ENCODE assay signal across 16 cellular contexts in the genomic region with DNA sequence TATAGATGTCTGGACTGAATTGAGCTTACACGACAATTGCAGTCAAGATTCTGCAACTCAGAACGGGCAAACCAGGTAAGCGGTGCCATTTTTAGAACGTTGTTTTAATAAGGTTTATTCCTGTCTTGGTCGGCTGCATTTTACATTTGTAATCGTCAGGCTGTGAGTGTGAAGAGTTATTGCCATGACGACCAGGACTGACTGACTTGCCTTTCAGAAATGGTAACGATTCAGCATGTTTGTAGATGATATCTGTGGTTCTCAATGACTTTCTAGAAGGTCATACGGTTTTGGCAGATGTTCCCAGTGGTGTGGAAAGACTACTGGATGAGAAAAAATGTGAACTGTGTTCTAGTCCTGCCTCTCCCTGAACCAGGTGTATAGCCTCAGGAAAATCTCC.
A peak's percentile ranks its signal among the peaks of the same experiment; 100 is the strongest.
DNase-seq lines count a peak whose midpoint lies in the region; ATAC-seq and TF ChIP-seq lines count a peak whose summit lies in the region.
"Had no signal": no experiment of that assay in that cellular context is flagged by ENCODE, and none has a peak within 500 bp of the region (broad histone marks: within the 10 kb centered on the region; RNA-seq: fewer than 3 reads in every experiment).

No MANE protein-coding gene starts in this region.

- no peak overlapping the region for H3K27ac Mint-ChIP-seq in activated CD4-positive, alpha-beta memory T cell treated with anti-CD3 and anti-CD28 coated beads for 36 hours

- H3K27ac ChIP-seq in IMR-90 (ENCODE audit: insufficient read depth, low read length) (no peak overlapping the region), psoas muscle (no peak overlapping the region)
- H3K27ac ChIP-seq: 22Rv1, adrenal gland, thoracic aorta had no signal

- dilution Hi-C loops in IMR-90 (cut with HindIII; ENCODE audit: low sequenced_read_pairs, unreplicated experiment) = no loop called here

- TF ChIP-seq POLR2A in IMR-90 (IDR thresholded peaks at IDR 0.05; ENCODE audit: low read depth, low read length) = no peak

- no peak overlapping the region for H4K8ac ChIP-seq in IMR-90 (ENCODE audit: low read depth in 2 of 2, low read length in 2 of 2)

- POLR2A ChIA-PET in IMR-90 (lab: Charles Lee; ENCODE audit: unreplicated experiment) = no interaction called here
- POLR2A ChIA-PET in activated CD4-positive, alpha-beta memory T cell treated with anti-CD3 and anti-CD28 coated beads for 36 hours (lab: Charles Lee) = interaction anchor here (1.5 to 3.4 kb wide), 2 partner anchors 83 to 110 kb away, joined by 3 to 32 read pairs; no protein-coding TSS in a partner anchor

- no peak overlapping the region for H3K4me3 Mint-ChIP-seq in activated CD4-positive, alpha-beta memory T cell treated with anti-CD3 and anti-CD28 coated beads for 36 hours
- H3K4me3 Mint-ChIP-seq: neural crest cell had no signal

- no peaks in the 10 kb centered on the region for H3K79me1 ChIP-seq in IMR-90 (ENCODE audit: low read depth in 1 of 2, low read length in 2 of 2)

- ATAC-seq in IMR-90 (ENCODE audit: low read depth) (no peak), GM18502 (IDR thresholded peaks at IDR 0.05; ENCODE audit: poor library complexity, unreplicated experiment) (no peak), psoas muscle (no peak)
- ATAC-seq: left lobe of liver had no signal

- H3K9me3 Mint-ChIP-seq in activated CD4-positive, alpha-beta memory T cell treated with anti-CD3 and anti-CD28 coated beads for 36 hours = no peaks in the 10 kb centered on the region
- H3K9me3 Mint-ChIP-seq: neural crest cell had no signal

- no peaks in the 10 kb centered on the region for H4K20me1 ChIP-seq in IMR-90 (ENCODE audit: insufficient read depth, low read length)

- TF ChIP-seq CTCF in IMR-90 (conservative IDR thresholded peaks at IDR 0.05; ENCODE audit: low read depth, low read length) (no peak), kidney epithelial cell (IDR thresholded peaks at IDR 0.05; ENCODE audit: insufficient read depth, low read length, poor library complexity, severe bottlenecking) (no peak), psoas muscle (IDR thresholded peaks at IDR 0.05) (no peak)

- BruUV-seq in IMR-90 (replicated peaks; lab: Mats Ljungman, UMichigan) = no TSS peak

- 67% methylated on average over 5 of the region's 9 CpGs; no CpG with 5 or more reads in 1 of the 2 experiments for WGBS in IMR-90 (ENCODE audit: extremely low coverage in 2 of 2, insufficient read length in 1 of 2), 2 experiments
- WGBS in psoas muscle, 3 donors = 64 to 69% (median 67%) methylated on average over 9 of the region's 9 CpGs

- H3K36me3 Mint-ChIP-seq in activated CD4-positive, alpha-beta memory T cell treated with anti-CD3 and anti-CD28 coated beads for 36 hours = no peaks in the 10 kb centered on the region

- H3K9ac ChIP-seq in IMR-90 (ENCODE audit: low read depth, low read length) = no peak overlapping the region

- no peak overlapping the region for H3K4me2 ChIP-seq in IMR-90 (ENCODE audit: low read depth, low read length)

- H3K9me1 ChIP-seq in IMR-90 (ENCODE audit: insufficient read depth, low read length) = no peaks in the 10 kb centered on the region

- no peak overlapping the region for H2BK15ac ChIP-seq in IMR-90 (ENCODE audit: low read depth, low read length)

- H3K36me3 ChIP-seq in IMR-90 (ENCODE audit: control insufficient read depth, insufficient read depth, low read length) = no peaks in the 10 kb centered on the region
- no peaks in the 10 kb centered on the region for H3K36me3 ChIP-seq in kidney epithelial cell (ENCODE audit: control insufficient read depth, insufficient read depth, low read length)
- no peaks in the 10 kb centered on the region for H3K36me3 ChIP-seq in psoas muscle (ENCODE audit: insufficient read depth in 1 of 2, low read depth in 1 of 2)
- H3K36me3 ChIP-seq: adrenal gland, thoracic aorta had no signal

- H2AK9ac ChIP-seq in IMR-90 (replicated peaks; ENCODE audit: low read depth, low read length, poor library complexity) = no peak overlapping the region

- H2AFZ ChIP-seq in IMR-90 (replicated peaks; ENCODE audit: low read length, poor library complexity) = no peak overlapping the region

- H3K18ac ChIP-seq in IMR-90 (ENCODE audit: low read depth, low read length) = no peak overlapping the region

- no peak overlapping the region for H3K4ac ChIP-seq in IMR-90 (ENCODE audit: low read depth, low read length)

- H3K4me1 Mint-ChIP-seq in activated CD4-positive, alpha-beta memory T cell treated with anti-CD3 and anti-CD28 coated beads for 36 hours (ENCODE audit: low read depth) = peaks cover 30% of the 10 kb centered on the region

- H3K9me3 ChIP-seq in IMR-90 (ENCODE audit: control insufficient read depth, insufficient read depth, low read length) (no peaks in the 10 kb centered on the region), psoas muscle (no peaks in the 10 kb centered on the region)
- H3K9me3 ChIP-seq: adrenal gland, thoracic aorta had no signal

- H3K27me3 Mint-ChIP-seq in activated CD4-positive, alpha-beta memory T cell treated with anti-CD3 and anti-CD28 coated beads for 36 hours = no peaks in the 10 kb centered on the region

- no peak overlapping the region for H2BK120ac ChIP-seq in IMR-90 (ENCODE audit: low read depth, low read length)

- intact Hi-C loops in IMR-90 (cut with micrococcal nuclease) = no loop called here
- intact Hi-C loops in activated CD4-positive, alpha-beta memory T cell treated with anti-CD3 and anti-CD28 coated beads for 36 hours (cut with micrococcal nuclease) = loop anchor here (1.0 to 10.0 kb wide), 13 partner anchors 8 to 840 kb away; a partner anchor contains a TSS
- intact Hi-C loops in psoas muscle (cut with DNase I) = no loop called here

- TF ChIP-seq RAD21 in IMR-90 (IDR thresholded peaks at IDR 0.05; ENCODE audit: low read length) = no peak

- no peak overlapping the region for H2BK20ac ChIP-seq in IMR-90 (ENCODE audit: low read depth, low read length)

- H2BK5ac ChIP-seq in IMR-90 (ENCODE audit: low read depth, low read length, poor library complexity, severe bottlenecking) = no peak overlapping the region

- in situ Hi-C loops in IMR-90 (cut with MboI; ENCODE audit: low sequenced_read_pairs) = no loop called here

- peak; percentile 19 for DNase-seq in DMS 273 (lab: John Stamatoyannopoulos, UW; ENCODE audit: unreplicated experiment)
- no peak for DNase-seq in DMS 273 treated with DMSO at 0.1 percent for 48 hours (lab: John Stamatoyannopoulos, UW)
- peak; percentile 27 for DNase-seq in IMR-90
- DNase-seq in activated CD4-positive, alpha-beta memory T cell treated with anti-CD3 and anti-CD28 coated beads for 36 hours = peak; percentile 23
- DNase-seq in kidney epithelial cell (ENCODE audit: low read depth) = peak; percentile 29
- DNase-seq in psoas muscle = no peak
- no peak for DNase-seq in T-helper 1 cell
- DNase-seq: dorsolateral prefrontal cortex, Kasumi-1, NCI-H2227 treated with DMSO at 0.1 percent for 48 hours had no signal

- no peak overlapping the region for H2AK5ac ChIP-seq in IMR-90 (ENCODE audit: low read depth, low read length)

- no peak overlapping the region for H3K23ac ChIP-seq in IMR-90 (ENCODE audit: low read depth, low read length)

- no peaks in the 10 kb centered on the region for H3K27me3 ChIP-seq in IMR-90 (ENCODE audit: control insufficient read depth, insufficient read depth, low read length)
- no peaks in the 10 kb centered on the region for H3K27me3 ChIP-seq in kidney epithelial cell (ENCODE audit: control insufficient read depth, insufficient read depth, low read length)
- H3K27me3 ChIP-seq in psoas muscle (ENCODE audit: insufficient read depth in 3 of 3, low read length in 2 of 3) = no peaks in the 10 kb centered on the region
- H3K27me3 ChIP-seq: adrenal gland, dorsolateral prefrontal cortex had no signal

- H3K4me3 ChIP-seq in IMR-90 (ENCODE audit: insufficient read depth, low read depth, low read length) (no peak overlapping the region), kidney epithelial cell (ENCODE audit: low read depth, low read length) (no peak overlapping the region), psoas muscle (no peak overlapping the region)
- H3K4me3 ChIP-seq: adrenal gland, thoracic aorta had no signal

- no peak overlapping the region for H3K14ac ChIP-seq in IMR-90 (replicated peaks; ENCODE audit: low read depth, low read length)

- CTCF ChIA-PET in IMR-90 (lab: Yijun Ruan, JAX) = no interaction called here
- CTCF ChIA-PET in activated CD4-positive, alpha-beta memory T cell treated with anti-CD3 and anti-CD28 coated beads for 36 hours (lab: Charles Lee) = interaction anchor here (0.8 to 3.2 kb wide), 5 partner anchors 18 to 274 kb away, joined by 3 to 8 read pairs (median 4); no protein-coding TSS in a partner anchor

- H4K5ac ChIP-seq in IMR-90 (ENCODE audit: low read depth, low read length) = no peak overlapping the region

- H3K4me1 ChIP-seq in IMR-90 (ENCODE audit: control insufficient read depth, insufficient read depth, low read length) (no peaks in the 10 kb centered on the region; the same call in 1 of the 2 replicates), psoas muscle (no peaks in the 10 kb centered on the region)

- H4K91ac ChIP-seq in IMR-90 (ENCODE audit: insufficient read depth, low read depth, low read length) = no peak overlapping the region

- H3K56ac ChIP-seq in IMR-90 (ENCODE audit: extremely low read depth, insufficient read depth, low read length) = no peak overlapping the region

TF ChIP-seq in IMR-90, 13 proteins besides CTCF, POLR2A, EP300 and RAD21 (continues in another document):
- TF ChIP-seq CEBPB (IDR thresholded peaks at IDR 0.05; ENCODE audit: low read depth, low read length) (no peak), MAZ (IDR thresholded peaks at IDR 0.05; ENCODE audit: borderline replicate concordance, low read depth, low read length) (no peak), CHD1 (IDR thresholded peaks at IDR 0.05; ENCODE audit: low read depth, low read length) (no peak), NFE2L2 (IDR thresholded peaks at IDR 0.05; ENCODE audit: low read depth, low read length) (no peak)
- TF ChIP-seq, protein P1, sequence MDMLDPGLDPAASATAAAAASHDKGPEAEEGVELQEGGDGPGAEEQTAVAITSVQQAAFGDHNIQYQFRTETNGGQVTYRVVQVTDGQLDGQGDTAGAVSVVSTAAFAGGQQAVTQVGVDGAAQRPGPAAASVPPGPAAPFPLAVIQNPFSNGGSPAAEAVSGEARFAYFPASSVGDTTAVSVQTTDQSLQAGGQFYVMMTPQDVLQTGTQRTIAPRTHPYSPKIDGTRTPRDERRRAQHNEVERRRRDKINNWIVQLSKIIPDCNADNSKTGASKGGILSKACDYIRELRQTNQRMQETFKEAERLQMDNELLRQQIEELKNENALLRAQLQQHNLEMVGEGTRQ (IDR thresholded peaks at IDR 0.05; ENCODE audit: low read depth, low read length) = no peak
- TF ChIP-seq, protein P2, sequence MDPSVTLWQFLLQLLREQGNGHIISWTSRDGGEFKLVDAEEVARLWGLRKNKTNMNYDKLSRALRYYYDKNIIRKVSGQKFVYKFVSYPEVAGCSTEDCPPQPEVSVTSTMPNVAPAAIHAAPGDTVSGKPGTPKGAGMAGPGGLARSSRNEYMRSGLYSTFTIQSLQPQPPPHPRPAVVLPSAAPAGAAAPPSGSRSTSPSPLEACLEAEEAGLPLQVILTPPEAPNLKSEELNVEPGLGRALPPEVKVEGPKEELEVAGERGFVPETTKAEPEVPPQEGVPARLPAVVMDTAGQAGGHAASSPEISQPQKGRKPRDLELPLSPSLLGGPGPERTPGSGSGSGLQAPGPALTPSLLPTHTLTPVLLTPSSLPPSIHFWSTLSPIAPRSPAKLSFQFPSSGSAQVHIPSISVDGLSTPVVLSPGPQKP (IDR thresholded peaks at IDR 0.05; ENCODE audit: borderline replicate concordance, low read depth, low read length) = no peak

Comparison
In these comparisons a context has a peak if more than half of its experiments do, and no peak if none do; other contexts are left out.
1. DNase-seq: peak in DMS 273 (single experiment), IMR-90 (single experiment), activated CD4-positive, alpha-beta memory T cell treated with anti-CD3 and anti-CD28 coated beads for 36 hours (single experiment) and kidney epithelial cell (single experiment); none in DMS 273 treated with DMSO at 0.1 percent for 48 hours (single experiment), psoas muscle (0 of 2) and T-helper 1 cell (0 of 5).